ENCODE assay signal across 10 cellular contexts in genomic region chr11:47464479-47464878, GRCh38. TPM values are rescaled to one million over a fixed set of nuclear protein-coding genes. Genes with fewer than 3 reads are reported as not detected.
DNase-seq lines count a peak whose midpoint lies in the region; TF ChIP-seq lines count a peak whose summit lies in the region.
"Had no signal": no experiment of that assay in that cellular context is flagged by ENCODE, and none has a peak within 500 bp of the region (broad histone marks: within the 10 kb centered on the region; RNA-seq: fewer than 3 reads in every experiment).

No MANE protein-coding gene starts in this region.

- H3K4me1 Mint-ChIP-seq in CD4-positive, alpha-beta memory T cell = peaks cover 2 to 9% (median 6%) of the 10 kb centered on the region in 4 donors

- no peaks in the 10 kb centered on the region for H3F3A ChIP-seq in MM.1S (ENCODE audit: insufficient read depth, low read length)

- CTCF ChIA-PET in OCI-LY7 (lab: Charles Lee; ENCODE audit: unreplicated experiment) = no interaction called here
- CTCF ChIA-PET in CD4-positive, alpha-beta memory T cell (lab: Charles Lee; ENCODE audit: partially characterized antibody) = interaction anchor here (1.9 kb wide), 1 partner anchor 10 kb away, joined by 7 read pairs; no protein-coding TSS in a partner anchor

- no peaks in the 10 kb centered on the region for H3K4me1 ChIP-seq in OCI-LY7 (ENCODE audit: insufficient read depth, low read length, poor library complexity, severe bottlenecking)
- peaks cover 1% of the 10 kb centered on the region for H3K4me1 ChIP-seq in CD4-positive, alpha-beta memory T cell (ENCODE audit: insufficient read depth, low read length)
- no peaks in the 10 kb centered on the region for H3K4me1 ChIP-seq in MM.1S (ENCODE audit: low read length)

- intact Hi-C loops in OCI-LY7 (cut with micrococcal nuclease; ENCODE audit: unreplicated experiment) = no loop called here
- intact Hi-C loops in CD4-positive, alpha-beta memory T cell (cut with micrococcal nuclease) = no loop called here

- H3K9ac ChIP-seq in MM.1S (ENCODE audit: low read length) = no peak overlapping the region

- BruUV-seq in OCI-LY7 (replicated peaks; lab: Mats Ljungman, UMichigan) = no TSS peak

- H3K36me3 Mint-ChIP-seq in CD4-positive, alpha-beta memory T cell = peaks cover 13 to 50% of the 10 kb centered on the region in 2 donors

- no peak overlapping the region for H3K4me3 ChIP-seq in choroid plexus epithelial cell (ENCODE audit: low read depth, low read length)
- no peak overlapping the region for H3K4me3 ChIP-seq in OCI-LY7 (ENCODE audit: low read depth, low read length, poor library complexity, severe bottlenecking)
- H3K4me3 ChIP-seq in CD4-positive, alpha-beta memory T cell (ENCODE audit: low read length in 2 of 2) = no peak overlapping the region
- H3K4me3 ChIP-seq in MM.1S (ENCODE audit: low read length) = no peak overlapping the region
- H3K4me3 ChIP-seq: esophagus muscularis mucosa, MG63 had no signal

- H3K9me3 ChIP-seq in OCI-LY7 (ENCODE audit: low read length) (no peaks in the 10 kb centered on the region), MM.1S (replicated peaks; ENCODE audit: insufficient read depth, low read length) (no peaks in the 10 kb centered on the region)
- no peaks in the 10 kb centered on the region for H3K9me3 ChIP-seq in CD4-positive, alpha-beta memory T cell (ENCODE audit: control insufficient read depth in 1 of 2, low read length in 2 of 2)
- H3K9me3 ChIP-seq: esophagus muscularis mucosa, MG63 had no signal

- H3K27ac ChIP-seq in OCI-LY7 (ENCODE audit: low read depth, low read length, poor library complexity, severe bottlenecking) (no peak overlapping the region), MM.1S (ENCODE audit: low read length) (no peak overlapping the region)
- H3K27ac ChIP-seq in CD4-positive, alpha-beta memory T cell (ENCODE audit: low read depth, low read length) = no peak overlapping the region

- H4K20me1 ChIP-seq in OCI-LY7 (ENCODE audit: insufficient read depth, low read length) (no peaks in the 10 kb centered on the region), MM.1S (ENCODE audit: insufficient read depth, low read length) (no peaks in the 10 kb centered on the region)

- POLR2A ChIA-PET in OCI-LY7 (lab: Charles Lee) = interaction anchor here (0.6 kb wide), 1 partner anchor 43 kb away, joined by 3 read pairs; no protein-coding TSS in a partner anchor
- POLR2A ChIA-PET in CD4-positive, alpha-beta memory T cell (lab: Charles Lee; ENCODE audit: partially characterized antibody) = interaction anchor here (1.3 kb wide), 1 partner anchor 31 kb away, joined by 3 read pairs; no protein-coding TSS in a partner anchor

- peaks cover 0 to 1% (median 0%) of the 10 kb centered on the region in 8 donors for H3K9me3 Mint-ChIP-seq in CD4-positive, alpha-beta memory T cell
- H3K9me3 Mint-ChIP-seq: activated naive CD4-positive, alpha-beta T cell treated with anti-CD3 and anti-CD28 coated beads, Interleukin-2, amount 50 U/mL, for 24 hours had no signal

- TF ChIP-seq CTCF in choroid plexus epithelial cell (conservative IDR thresholded peaks at IDR 0.05; ENCODE audit: low read depth, low read length) (no peak), OCI-LY7 (conservative IDR thresholded peaks at IDR 0.05; ENCODE audit: low read length) (no peak), MM.1S (IDR thresholded peaks at IDR 0.05; ENCODE audit: low read length) (no peak)

- DNase-seq in DMS79 (lab: John Stamatoyannopoulos, UW) (peak; percentile 99), NCI-H187 (lab: John Stamatoyannopoulos, UW) (peak; percentile 94 to 97), choroid plexus epithelial cell (ENCODE audit: low read depth) (peak; percentile 46), OCI-LY7 (ENCODE audit: low spot score) (no peak), MM.1S (no peak)
- DNase-seq in CD4-positive, alpha-beta memory T cell = no peak
- DNase-seq: MG63; stimulated activated CD4-positive, alpha-beta T cell treated with anti-CD3 and anti-CD28 coated beads, Interleukin-15, amount 100 ng/mL, for 24 hours had no signal

- H3K27me3 Mint-ChIP-seq in CD4-positive, alpha-beta memory T cell = no peaks in the 10 kb centered on the region
- H3K27me3 Mint-ChIP-seq: activated naive CD4-positive, alpha-beta T cell treated with anti-CD3 and anti-CD28 coated beads, Interleukin-2, amount 50 U/mL, for 24 hours had no signal

- no peak overlapping the region for H3K27ac Mint-ChIP-seq in CD4-positive, alpha-beta memory T cell

- H2AFZ ChIP-seq in OCI-LY7 (ENCODE audit: low read length) (no peak overlapping the region), MM.1S (ENCODE audit: low read length) (no peak overlapping the region)

- H3K4me3 Mint-ChIP-seq in CD4-positive, alpha-beta memory T cell = no peak overlapping the region
- H3K4me3 Mint-ChIP-seq: activated naive CD4-positive, alpha-beta T cell treated with anti-CD3 and anti-CD28 coated beads, Interleukin-2, amount 50 U/mL, for 24 hours had no signal

- H3K9me2 ChIP-seq in OCI-LY7 (ENCODE audit: insufficient read depth, low read length) = no peaks in the 10 kb centered on the region
- H3K9me2 ChIP-seq in MM.1S (replicated peaks; ENCODE audit: insufficient read depth, low read length) = no peaks in the 10 kb centered on the region

- H3K79me2 ChIP-seq in OCI-LY7 (ENCODE audit: insufficient read depth, low read depth, low read length) = no peaks in the 10 kb centered on the region
- peaks cover 20% of the 10 kb centered on the region; the same call in 1 of the 2 replicates for H3K79me2 ChIP-seq in MM.1S (ENCODE audit: low read length)

- H3K4me2 ChIP-seq in OCI-LY7 (ENCODE audit: low read length) (no peak overlapping the region), MM.1S (ENCODE audit: low read depth, low read length) (no peak overlapping the region)

- no peaks in the 10 kb centered on the region for H3K27me3 ChIP-seq in CD4-positive, alpha-beta memory T cell (ENCODE audit: insufficient read depth, low read length)
- no peaks in the 10 kb centered on the region for H3K27me3 ChIP-seq in MM.1S (replicated peaks; ENCODE audit: insufficient read depth, low read length)
- H3K27me3 ChIP-seq: esophagus muscularis mucosa, MG63 had no signal

- H3K36me3 ChIP-seq in OCI-LY7 (ENCODE audit: insufficient read depth, low read length) (peaks cover 61% of the 10 kb centered on the region), MM.1S (replicated peaks; ENCODE audit: insufficient read depth, low read length) (no peaks in the 10 kb centered on the region)
- peaks cover 45% of the 10 kb centered on the region for H3K36me3 ChIP-seq in CD4-positive, alpha-beta memory T cell (ENCODE audit: insufficient read depth, low read length)

RNA-seq across cellular contexts. Expression of gene RAPSN, which starts 15.5 kb away (rescaled TPM):
- 0.26 TPM in 1 of 2 replicates, not detected in the other for total RNA-seq in OCI-LY7 (2014; rRNA removed; shearing (Covaris generic))
- not detected in 2 replicates for total RNA-seq in OCI-LY7 (2022)
- 1 to 10 TPM in 1 of 2 experiments, under 1 TPM in 1; 0.55 to 1.7 TPM for total RNA-seq in CD4-positive, alpha-beta memory T cell
- polyA plus RNA-seq in CD4-positive, alpha-beta memory T cell = not detected

RNA-seq across cellular contexts. Expression of gene PSMC3, which starts 38.2 kb away (rescaled TPM):
- total RNA-seq in OCI-LY7 (2014; rRNA removed; shearing (Covaris generic)) = 122 and 135 TPM in 2 replicates
- total RNA-seq in OCI-LY7 (2022) = 127 and 144 TPM in 2 replicates
- 10 to 100 TPM; 53.9 to 59.6 TPM for total RNA-seq in CD4-positive, alpha-beta memory T cell
- 100 to 1,000 TPM; 114 to 152 TPM for polyA plus RNA-seq in CD4-positive, alpha-beta memory T cell

RNA-seq across cellular contexts. Expression of gene SLC39A13, which starts 56.1 kb away (rescaled TPM):
- 31.6 and 31.8 TPM in 2 replicates for total RNA-seq in OCI-LY7 (2014; rRNA removed; shearing (Covaris generic))
- 30.5 and 33.9 TPM in 2 replicates for total RNA-seq in OCI-LY7 (2022)
- total RNA-seq in CD4-positive, alpha-beta memory T cell = 10 to 100 TPM; 63.6 to 68.3 TPM
- 10 to 100 TPM; 22.3 to 33.6 TPM for polyA plus RNA-seq in CD4-positive, alpha-beta memory T cell

Comparison
In these comparisons a context has a peak if more than half of its experiments do, and no peak if none do; other contexts are left out.
1. DNase-seq: peak in DMS79 (single experiment), NCI-H187 (2 of 2) and choroid plexus epithelial cell (single experiment); none in OCI-LY7 (single experiment), CD4-positive, alpha-beta memory T cell (0 of 5) and MM.1S (single experiment).